In the genomic region with DNA sequence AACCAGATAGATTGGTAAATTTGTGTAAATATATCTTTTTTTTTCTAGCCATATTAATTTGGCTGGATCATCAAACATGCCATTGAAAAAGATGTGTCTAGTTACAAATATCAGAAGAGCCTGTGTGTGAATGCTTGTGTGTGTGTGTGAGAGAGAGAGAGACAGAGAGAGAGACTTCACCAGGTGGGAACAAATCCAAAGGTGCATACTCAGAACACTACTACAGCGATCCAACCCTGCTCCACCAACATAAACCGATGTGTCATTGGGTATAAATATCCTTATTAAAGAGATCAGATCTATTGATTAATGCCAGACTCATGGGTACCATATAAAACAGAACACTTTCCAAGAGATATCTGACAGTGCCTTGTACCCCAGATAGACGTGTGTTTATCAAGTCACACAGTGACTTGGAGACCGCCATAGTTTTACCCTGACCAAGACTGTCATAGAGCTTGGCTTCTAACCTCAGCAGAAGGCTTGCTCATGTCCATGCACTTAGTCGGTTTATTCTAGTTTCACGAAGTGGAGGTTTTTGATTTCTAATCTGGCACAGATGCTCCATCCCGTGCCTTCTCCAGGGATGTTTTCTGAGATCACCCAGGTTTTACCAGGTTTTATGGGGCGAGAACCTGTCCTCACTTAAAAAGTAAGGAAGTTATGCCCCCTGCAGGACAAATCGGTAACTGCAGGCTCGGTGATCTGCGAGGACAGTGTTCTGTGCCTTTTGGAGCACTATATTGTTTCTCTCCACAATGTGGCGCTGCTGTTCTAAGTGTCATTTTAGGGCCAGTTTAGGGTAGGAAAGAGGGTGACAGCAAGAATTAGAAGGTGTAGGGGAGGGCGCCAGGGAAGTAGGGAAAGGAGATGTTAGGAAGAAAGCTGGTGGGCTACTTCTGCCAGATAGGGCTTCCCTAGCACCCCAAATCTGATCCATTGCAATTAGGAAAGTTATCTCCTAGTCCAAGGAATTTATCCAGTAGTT, we compare ENCODE assay signal across 8 cellular contexts. TPM values are rescaled to one million over a fixed set of nuclear protein-coding genes. Genes with fewer than 3 reads are reported as not detected.
DNase-seq lines count a peak whose midpoint lies in the region; ATAC-seq and TF ChIP-seq lines count a peak whose summit lies in the region.

No MANE protein-coding gene starts in this region.

- no peak for TF ChIP-seq POLR2A in right lobe of liver (IDR thresholded peaks at IDR 0.05)

- H3K4me3 Mint-ChIP-seq in activated CD4-positive, alpha-beta T cell treated with anti-CD3 and anti-CD28 coated beads, Interleukin-2, amount 10 ng/mL, durations not matched to agents 24 days and 14 days: no peak overlapping the region

- peaks cover 12% of the 10 kb centered on the region for H3K4me1 Mint-ChIP-seq in activated CD4-positive, alpha-beta T cell treated with anti-CD3 and anti-CD28 coated beads, Interleukin-2, amount 10 ng/mL, durations not matched to agents 24 days and 14 days

- H3K27ac Mint-ChIP-seq in activated CD4-positive, alpha-beta T cell treated with anti-CD3 and anti-CD28 coated beads, Interleukin-2, amount 10 ng/mL, durations not matched to agents 24 days and 14 days: peak overlapping the region; percentile 17

- no peaks in the 10 kb centered on the region for H3K36me3 ChIP-seq in right lobe of liver

- TF ChIP-seq CTCF in right lobe of liver (IDR thresholded peaks at IDR 0.05): peak; percentile 98 to 100 (median 100)

- H3K4me1 ChIP-seq in right lobe of liver: no peaks in the 10 kb centered on the region

- no peaks in the 10 kb centered on the region for H3K9me3 ChIP-seq in right lobe of liver

- H3K27ac ChIP-seq in right lobe of liver: no peak overlapping the region

- 24% methylated on average over 13 of the region's 13 CpGs for WGBS in right lobe of liver (ENCODE audit: insufficient coverage, low coverage, low lambda C conversion rate, missing lambda C conversion rate)

- ATAC-seq in right lobe of liver: peak; percentile 99 to 100 (median 100)

- intact Hi-C loops in activated CD4-positive, alpha-beta T cell treated with anti-CD3 and anti-CD28 coated beads, Interleukin-2, amount 10 ng/mL, durations not matched to agents 24 days and 14 days (cut with micrococcal nuclease): loop anchor here (1.0 kb wide), 6 partner anchors 49 to 95 kb away; no protein-coding TSS in a partner anchor
- intact Hi-C loops in right lobe of liver (cut with DNase I): loop anchor here in 1 of 2 donors (2.0 kb wide), 1 partner anchor 95 kb away; no protein-coding TSS in a partner anchor

- no peaks in the 10 kb centered on the region for H3K27me3 Mint-ChIP-seq in activated CD4-positive, alpha-beta T cell treated with anti-CD3 and anti-CD28 coated beads, Interleukin-2, amount 10 ng/mL, durations not matched to agents 24 days and 14 days

- H3K36me3 Mint-ChIP-seq in activated CD4-positive, alpha-beta T cell treated with anti-CD3 and anti-CD28 coated beads, Interleukin-2, amount 10 ng/mL, durations not matched to agents 24 days and 14 days (ENCODE audit: low read depth): peaks cover 5% of the 10 kb centered on the region

- H3K4me3 ChIP-seq in right lobe of liver: no peak overlapping the region

- no peaks in the 10 kb centered on the region for H3K27me3 ChIP-seq in right lobe of liver

- DNase-seq in AG08396 (ENCODE audit: low spot score) (peak; percentile 83), GM19238 (ENCODE audit: insufficient read length, low spot score) (peak; percentile 56), HK-2 (ENCODE audit: unreplicated experiment) (peak; percentile 96), NCI-H748 treated with DMSO at 0.1 percent for 48 hours (lab: John Stamatoyannopoulos, UW) (peak; percentile 89), dedifferentiated amniotic fluid mesenchymal stem cell (ENCODE audit: extremely low spot score) (peak; percentile 94), right lobe of liver (peak; percentile 85 to 90 (median 85))
- DNase-seq in activated CD4-positive, alpha-beta T cell treated with anti-CD3 and anti-CD28 coated beads, Interleukin-2, amount 10 ng/mL, durations not matched to agents 24 days and 14 days: peak; percentile 99
- peak; percentile 87 to 96 (median 94) for DNase-seq in stimulated activated CD4-positive, alpha-beta T cell treated with anti-CD3 and anti-CD28 coated beads, TNF-alpha, amount 100 ng/mL, for 4 hours (ENCODE audit: low read depth in 3 of 3)

- H3K9me3 Mint-ChIP-seq in activated CD4-positive, alpha-beta T cell treated with anti-CD3 and anti-CD28 coated beads, Interleukin-2, amount 10 ng/mL, durations not matched to agents 24 days and 14 days: no peaks in the 10 kb centered on the region

RNA-seq across cellular contexts. Expression of gene WNT8B, which starts 29.3 kb away (rescaled TPM):
- total RNA-seq in activated CD4-positive, alpha-beta T cell treated with anti-CD3 and anti-CD28 coated beads, Interleukin-2, amount 10 ng/mL, durations not matched to agents 24 days and 14 days: 0.16 and 0.43 TPM in 2 replicates
- total RNA-seq in right lobe of liver: under 1 TPM in 1 of 6 experiments, not detected in 5; 0.19 TPM
